Comparison of ENCODE assay signal across 25 cellular contexts in the genomic region with DNA sequence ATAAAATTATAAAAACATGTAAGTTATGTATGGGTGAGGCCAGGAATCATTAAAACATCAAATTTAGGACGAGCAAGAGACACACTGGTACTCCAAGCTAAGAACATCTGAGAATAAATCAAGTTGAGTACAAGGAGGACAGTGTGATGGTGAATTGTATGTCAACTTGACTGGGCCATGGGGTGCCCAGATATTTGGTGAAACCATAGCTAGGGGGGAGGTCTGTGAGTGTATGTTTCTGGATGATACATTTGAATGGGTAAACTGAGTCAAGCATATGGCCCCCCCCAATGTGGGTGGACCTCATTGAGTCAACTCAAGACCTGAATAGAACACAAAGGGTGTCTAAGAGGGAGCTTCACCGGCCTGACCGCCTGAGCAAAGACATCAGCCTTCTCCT.
"Had no signal": no experiment of that assay in that cellular context is flagged by ENCODE, and none has a peak within 500 bp of the region (broad histone marks: within the 10 kb centered on the region; RNA-seq: fewer than 3 reads in every experiment).

No MANE protein-coding gene starts in this region.

- H3K4me3 ChIP-seq: colonic mucosa, coronary artery, dorsolateral prefrontal cortex, esophagus muscularis mucosa, esophagus squamous epithelium, gastrocnemius medialis, gastroesophageal sphincter, heart left ventricle, heart right ventricle had no signal

- H3K27me3 ChIP-seq: colonic mucosa, esophagus muscularis mucosa, esophagus squamous epithelium, foreskin keratinocyte, gastrocnemius medialis, gastroesophageal sphincter, heart left ventricle, heart right ventricle had no signal

- H3K4me1 Mint-ChIP-seq: endodermal cell had no signal

- H3K36me3 ChIP-seq: colonic mucosa, esophagus muscularis mucosa, esophagus squamous epithelium, gastrocnemius medialis, gastroesophageal sphincter, heart left ventricle, heart right ventricle had no signal

- ATAC-seq: effector memory CD8-positive, alpha-beta T cell; esophagus mucosa; foreskin keratinocyte; gastrocnemius medialis; gastroesophageal sphincter; heart left ventricle; heart right ventricle had no signal

- H3K4me3 Mint-ChIP-seq: dendritic cell treated with granulocyte-macrophage colony-stimulating factor and Interleukin-4, amounts not matched to agents 40 ng/mL and 50 ng/mL, for 4 days; effector memory CD8-positive, alpha-beta T cell; endodermal cell had no signal

- DNase-seq: colonic mucosa; cortex of kidney; dermis blood vessel endothelial cell; dorsolateral prefrontal cortex; effector CD4-positive, alpha-beta T cell; effector CD8-positive, alpha-beta T cell; effector memory CD4-positive, alpha-beta T cell; effector memory CD8-positive, alpha-beta T cell; endodermal cell; erythroblast; esophagus squamous epithelium; foreskin fibroblast; foreskin keratinocyte; foreskin melanocyte; gastrocnemius medialis; glutamatergic neuron; head of caudate nucleus; heart left ventricle; heart right ventricle had no signal

- H3K27ac ChIP-seq: colonic mucosa, coronary artery, dorsolateral prefrontal cortex, epithelial cell of prostate, esophagus muscularis mucosa, esophagus squamous epithelium, foreskin keratinocyte, gastrocnemius medialis, gastroesophageal sphincter, heart left ventricle, heart right ventricle had no signal

- H3K9me3 Mint-ChIP-seq: dendritic cell treated with granulocyte-macrophage colony-stimulating factor and Interleukin-4, amounts not matched to agents 40 ng/mL and 50 ng/mL, for 4 days; effector memory CD8-positive, alpha-beta T cell had no signal

- H3K9me3 ChIP-seq: colonic mucosa, esophagus squamous epithelium, gastrocnemius medialis, gastroesophageal sphincter had no signal

- H3K4me1 ChIP-seq: colonic mucosa, esophagus muscularis mucosa, esophagus squamous epithelium, foreskin keratinocyte, gastrocnemius medialis, gastroesophageal sphincter, heart left ventricle, heart right ventricle had no signal

- H3K27ac Mint-ChIP-seq: dendritic cell treated with granulocyte-macrophage colony-stimulating factor and Interleukin-4, amounts not matched to agents 40 ng/mL and 50 ng/mL, for 4 days; effector memory CD8-positive, alpha-beta T cell; endodermal cell had no signal

- H3K27me3 Mint-ChIP-seq: dendritic cell treated with granulocyte-macrophage colony-stimulating factor and Interleukin-4, amounts not matched to agents 40 ng/mL and 50 ng/mL, for 4 days; effector memory CD8-positive, alpha-beta T cell had no signal
